1 cellular context compared by ENCODE assay signal in the genomic region with DNA sequence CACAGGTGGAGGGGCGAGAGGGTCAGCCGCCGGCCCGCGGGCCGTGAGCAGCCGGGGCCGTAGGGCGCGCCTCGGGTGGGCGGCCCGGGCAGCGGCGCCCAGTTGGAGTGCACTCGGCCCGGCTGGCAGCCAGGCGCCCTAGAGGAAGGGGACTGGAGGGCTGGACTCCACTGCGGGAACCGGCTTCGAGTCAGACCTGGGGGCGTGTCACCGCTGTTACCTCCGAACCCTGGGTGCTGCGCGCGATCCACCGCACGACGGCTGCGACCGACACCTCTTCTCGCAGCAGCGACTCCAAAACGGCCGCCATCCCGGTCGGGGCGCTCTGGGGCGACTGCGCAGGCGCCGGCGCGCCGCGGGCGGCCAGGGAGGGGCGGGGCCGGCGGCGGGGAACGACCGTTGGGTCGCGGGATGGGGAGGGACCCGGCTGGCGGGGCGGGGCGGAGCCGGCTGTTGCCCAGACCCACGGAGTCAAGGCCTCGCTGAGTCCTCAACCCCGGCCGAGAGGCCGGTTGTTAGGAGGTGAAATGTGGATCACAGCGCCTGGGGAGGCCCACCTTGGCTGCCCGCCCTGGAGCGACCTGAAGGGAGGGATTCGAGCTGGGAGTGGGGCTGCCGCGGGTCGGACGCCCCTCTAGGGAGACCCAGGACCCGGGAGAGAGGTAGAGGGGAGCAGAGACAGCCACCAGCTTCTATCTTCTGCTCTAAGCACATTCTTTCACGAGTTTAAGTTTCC.
TF ChIP-seq lines count a peak whose summit lies in the region.

A gene with protein sequence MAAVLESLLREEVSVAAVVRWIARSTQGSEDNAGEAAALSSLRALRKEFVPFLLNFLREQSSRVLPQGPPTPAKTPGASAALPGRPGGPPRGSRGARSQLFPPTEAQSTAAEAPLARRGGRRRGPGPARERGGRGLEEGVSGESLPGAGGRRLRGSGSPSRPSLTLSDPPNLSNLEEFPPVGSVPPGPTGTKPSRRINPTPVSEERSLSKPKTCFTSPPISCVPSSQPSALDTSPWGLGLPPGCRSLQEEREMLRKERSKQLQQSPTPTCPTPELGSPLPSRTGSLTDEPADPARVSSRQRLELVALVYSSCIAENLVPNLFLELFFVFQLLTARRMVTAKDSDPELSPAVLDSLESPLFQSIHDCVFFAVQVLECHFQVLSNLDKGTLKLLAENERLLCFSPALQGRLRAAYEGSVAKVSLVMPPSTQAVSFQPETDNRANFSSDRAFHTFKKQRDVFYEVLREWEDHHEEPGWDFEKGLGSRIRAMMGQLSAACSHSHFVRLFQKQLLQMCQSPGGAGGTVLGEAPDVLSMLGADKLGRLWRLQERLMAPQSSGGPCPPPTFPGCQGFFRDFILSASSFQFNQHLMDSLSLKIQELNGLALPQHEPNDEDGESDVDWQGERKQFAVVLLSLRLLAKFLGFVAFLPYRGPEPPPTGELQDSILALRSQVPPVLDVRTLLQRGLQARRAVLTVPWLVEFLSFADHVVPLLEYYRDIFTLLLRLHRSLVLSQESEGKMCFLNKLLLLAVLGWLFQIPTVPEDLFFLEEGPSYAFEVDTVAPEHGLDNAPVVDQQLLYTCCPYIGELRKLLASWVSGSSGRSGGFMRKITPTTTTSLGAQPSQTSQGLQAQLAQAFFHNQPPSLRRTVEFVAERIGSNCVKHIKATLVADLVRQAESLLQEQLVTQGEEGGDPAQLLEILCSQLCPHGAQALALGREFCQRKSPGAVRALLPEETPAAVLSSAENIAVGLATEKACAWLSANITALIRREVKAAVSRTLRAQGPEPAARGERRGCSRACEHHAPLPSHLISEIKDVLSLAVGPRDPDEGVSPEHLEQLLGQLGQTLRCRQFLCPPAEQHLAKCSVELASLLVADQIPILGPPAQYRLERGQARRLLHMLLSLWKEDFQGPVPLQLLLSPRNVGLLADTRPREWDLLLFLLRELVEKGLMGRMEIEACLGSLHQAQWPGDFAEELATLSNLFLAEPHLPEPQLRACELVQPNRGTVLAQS (minus strand): TSS at position 336 of the 736 bp plus-strand sequence. CDS start 26 bp downstream, at position 310.

TF ChIP-seq in neural cell, 6 proteins besides CTCF, POLR2A, EP300 and RAD21 (continued from another document):
- peak; percentile 78 for TF ChIP-seq POLR2AphosphoS5 (IDR thresholded peaks at IDR 0.05)
- TF ChIP-seq SMC3 (conservative IDR thresholded peaks at IDR 0.05; ENCODE audit: poor library complexity), result peak; percentile 42
- peak; percentile 74 for TF ChIP-seq MXI1 (conservative IDR thresholded peaks at IDR 0.05; ENCODE audit: poor library complexity, severe bottlenecking)
